Comparison of ENCODE assay signal across 13 cellular contexts in the genomic region with DNA sequence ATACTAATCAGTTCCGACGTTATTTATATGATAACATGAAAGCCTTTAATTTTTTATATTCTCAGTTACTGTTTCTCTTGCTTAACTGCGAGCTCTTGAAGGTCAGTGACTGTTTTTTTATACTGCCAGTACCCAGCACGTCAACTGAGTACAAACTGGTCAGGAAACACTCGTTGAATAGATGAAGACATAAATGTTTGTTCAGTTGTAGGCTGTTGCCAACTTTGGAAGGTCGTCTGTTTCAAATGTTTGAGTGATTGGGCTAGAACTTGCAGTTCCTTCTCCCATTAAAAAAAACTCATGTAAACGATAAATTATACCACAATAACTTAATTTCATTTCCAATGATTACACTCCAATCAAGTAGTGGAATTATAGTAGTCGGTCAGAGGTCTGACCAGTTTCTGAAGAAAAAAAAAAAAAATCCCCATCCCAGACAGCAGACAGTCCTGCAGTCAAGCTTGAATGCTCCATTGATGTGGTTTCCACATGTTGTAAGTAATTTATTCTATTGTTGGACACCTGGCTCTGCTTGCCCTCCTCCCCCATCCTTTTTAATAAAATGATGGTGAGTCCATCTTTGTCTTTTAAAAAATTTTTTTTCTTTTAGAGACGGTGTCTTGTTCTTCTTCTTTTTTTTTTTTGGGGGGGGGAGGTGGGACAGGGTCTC.
DNase-seq lines count a peak whose midpoint lies in the region; ATAC-seq and TF ChIP-seq lines count a peak whose summit lies in the region.
"Had no signal": no experiment of that assay in that cellular context is flagged by ENCODE, and none has a peak within 500 bp of the region (broad histone marks: within the 10 kb centered on the region; RNA-seq: fewer than 3 reads in every experiment).

No MANE protein-coding gene starts in this region.

- H3K4me3 ChIP-seq in heart right ventricle (no peak overlapping the region), stomach (no peak overlapping the region), MG63 (no peak overlapping the region)
- H3K4me3 ChIP-seq: breast epithelium, PC-9 had no signal

- ATAC-seq in heart right ventricle (peak; percentile 32 to 83 (median 56)), T-helper 17 cell (no peak)
- ATAC-seq in stimulated activated naive CD8-positive, alpha-beta T cell treated with anti-CD3 and anti-CD28 coated beads, Interleukin-15, amount 100 ng/mL, for 72 hours = no peak

- TF ChIP-seq EP300 in stomach (IDR thresholded peaks at IDR 0.05) = no peak

- H3K4me1 ChIP-seq in heart right ventricle (peaks cover 4 to 65% (median 23%) of the 10 kb centered on the region in 9 donors), stomach (peaks cover 0 to 12% (median 6%) of the 10 kb centered on the region in 4 donors)
- H3K4me1 ChIP-seq: breast epithelium had no signal

- DNase-seq in NCI-H1092 (lab: John Stamatoyannopoulos, UW) (peak; percentile 43), SHP77 treated with DMSO at 0.1 percent for 48 hours (lab: John Stamatoyannopoulos, UW) (peak; percentile 91), heart right ventricle (no peak), stomach (no peak), MG63 (no peak), T-helper 17 cell (no peak)
- no peak for DNase-seq in stimulated activated naive CD8-positive, alpha-beta T cell treated with anti-CD3 and anti-CD28 coated beads, Interleukin-15, amount 100 ng/mL, for 72 hours
- DNase-seq: activated CD4-positive, alpha-beta memory T cell treated with anti-CD3 and anti-CD28 coated beads for 36 hours; activated effector memory CD4-positive, alpha-beta T cell treated with Interleukin-2 at 50 U/mL for 16 hours; CD4-positive, alpha-beta memory T cell; naive B cell; PC-9 had no signal

- intact Hi-C loops in heart right ventricle (cut with DNase I) (no loop called here), stomach (cut with DNase I; ENCODE audit: low total_unique reads) (no loop called here)

- TF ChIP-seq CTCF in heart right ventricle (IDR thresholded peaks at IDR 0.05) = no peak
- no peak for TF ChIP-seq CTCF in stomach (IDR thresholded peaks at IDR 0.05)

- 40 to 55% methylated on average over 9 of the region's 9 CpGs for WGBS in heart right ventricle, 2 donors
- 24 to 32% (median 26%) methylated on average over 9 of the region's 9 CpGs for WGBS in stomach, 5 donors

- no peak overlapping the region for H3K27ac Mint-ChIP-seq in stimulated activated naive CD8-positive, alpha-beta T cell treated with anti-CD3 and anti-CD28 coated beads, Interleukin-15, amount 100 ng/mL, for 72 hours
- no peak overlapping the region for H3K27ac Mint-ChIP-seq in T-helper 17 cell
- H3K27ac Mint-ChIP-seq: activated CD4-positive, alpha-beta memory T cell treated with anti-CD3 and anti-CD28 coated beads for 36 hours; CD4-positive, alpha-beta memory T cell; naive B cell had no signal

- no peaks in the 10 kb centered on the region for H3K36me3 Mint-ChIP-seq in T-helper 17 cell (ENCODE audit: low read depth)
- H3K36me3 Mint-ChIP-seq: activated CD4-positive, alpha-beta memory T cell treated with anti-CD3 and anti-CD28 coated beads for 36 hours; CD4-positive, alpha-beta memory T cell; naive B cell had no signal

- no peaks in the 10 kb centered on the region for H3K9me3 ChIP-seq in heart right ventricle
- no peaks in the 10 kb centered on the region for H3K9me3 ChIP-seq in stomach
- no peaks in the 10 kb centered on the region for H3K9me3 ChIP-seq in MG63
- H3K9me3 ChIP-seq in T-helper 17 cell (ENCODE audit: control insufficient read depth, low read length, poor library complexity, severe bottlenecking) = no peaks in the 10 kb centered on the region
- H3K9me3 ChIP-seq: breast epithelium had no signal

- no peak overlapping the region for H3K4me3 Mint-ChIP-seq in stimulated activated naive CD8-positive, alpha-beta T cell treated with anti-CD3 and anti-CD28 coated beads, Interleukin-15, amount 100 ng/mL, for 72 hours
- H3K4me3 Mint-ChIP-seq in T-helper 17 cell = no peak overlapping the region
- H3K4me3 Mint-ChIP-seq: activated CD4-positive, alpha-beta memory T cell treated with anti-CD3 and anti-CD28 coated beads for 36 hours; CD4-positive, alpha-beta memory T cell; naive B cell had no signal

- peaks cover 23% of the 10 kb centered on the region for H3K27me3 Mint-ChIP-seq in stimulated activated naive CD8-positive, alpha-beta T cell treated with anti-CD3 and anti-CD28 coated beads, Interleukin-15, amount 100 ng/mL, for 72 hours
- peaks cover 20% of the 10 kb centered on the region for H3K27me3 Mint-ChIP-seq in T-helper 17 cell

- no peaks in the 10 kb centered on the region for H3K9me3 Mint-ChIP-seq in stimulated activated naive CD8-positive, alpha-beta T cell treated with anti-CD3 and anti-CD28 coated beads, Interleukin-15, amount 100 ng/mL, for 72 hours
- H3K9me3 Mint-ChIP-seq: activated CD4-positive, alpha-beta memory T cell treated with anti-CD3 and anti-CD28 coated beads for 36 hours; naive B cell had no signal

- no peak for TF ChIP-seq POLR2A in stomach (IDR thresholded peaks at IDR 0.05)

- H3K36me3 ChIP-seq in heart right ventricle = peaks cover 0 to 3% (median 0%) of the 10 kb centered on the region in 9 donors
- H3K36me3 ChIP-seq in stomach = no peaks in the 10 kb centered on the region
- H3K36me3 ChIP-seq in MG63 = peaks cover 8% of the 10 kb centered on the region; the same call in 1 of the 2 replicates
- H3K36me3 ChIP-seq: breast epithelium had no signal

- H3K27ac ChIP-seq in heart right ventricle = peak overlapping the region in 3 of 10 donors; percentile 19 to 39 (median 37)
- peak overlapping the region in 3 of 5 donors; percentile 6 to 47 (median 19) for H3K27ac ChIP-seq in stomach
- H3K27ac ChIP-seq: PC-9 had no signal

- H3K27me3 ChIP-seq in heart right ventricle (no peaks in the 10 kb centered on the region), stomach (no peaks in the 10 kb centered on the region), MG63 (no peaks in the 10 kb centered on the region)
- H3K27me3 ChIP-seq: breast epithelium had no signal

- H3K4me1 Mint-ChIP-seq in stimulated activated naive CD8-positive, alpha-beta T cell treated with anti-CD3 and anti-CD28 coated beads, Interleukin-15, amount 100 ng/mL, for 72 hours = no peaks in the 10 kb centered on the region
- peaks cover 6% of the 10 kb centered on the region for H3K4me1 Mint-ChIP-seq in T-helper 17 cell
- H3K4me1 Mint-ChIP-seq: naive B cell had no signal

Comparison
In these comparisons a context has a peak if more than half of its experiments do, and no peak if none do; other contexts are left out.
1. DNase-seq: peak in NCI-H1092 (single experiment) and SHP77 treated with DMSO at 0.1 percent for 48 hours (single experiment); none in heart right ventricle (0 of 2), stomach (single experiment), MG63 (single experiment), stimulated activated naive CD8-positive, alpha-beta T cell treated with anti-CD3 and anti-CD28 coated beads, Interleukin-15, amount 100 ng/mL, for 72 hours (0 of 2) and T-helper 17 cell (0 of 3).
2. ATAC-seq: peak in heart right ventricle (8 of 8); none in stimulated activated naive CD8-positive, alpha-beta T cell treated with anti-CD3 and anti-CD28 coated beads, Interleukin-15, amount 100 ng/mL, for 72 hours (single experiment) and T-helper 17 cell (single experiment).